8 cellular contexts compared by ENCODE assay signal in the genomic region with DNA sequence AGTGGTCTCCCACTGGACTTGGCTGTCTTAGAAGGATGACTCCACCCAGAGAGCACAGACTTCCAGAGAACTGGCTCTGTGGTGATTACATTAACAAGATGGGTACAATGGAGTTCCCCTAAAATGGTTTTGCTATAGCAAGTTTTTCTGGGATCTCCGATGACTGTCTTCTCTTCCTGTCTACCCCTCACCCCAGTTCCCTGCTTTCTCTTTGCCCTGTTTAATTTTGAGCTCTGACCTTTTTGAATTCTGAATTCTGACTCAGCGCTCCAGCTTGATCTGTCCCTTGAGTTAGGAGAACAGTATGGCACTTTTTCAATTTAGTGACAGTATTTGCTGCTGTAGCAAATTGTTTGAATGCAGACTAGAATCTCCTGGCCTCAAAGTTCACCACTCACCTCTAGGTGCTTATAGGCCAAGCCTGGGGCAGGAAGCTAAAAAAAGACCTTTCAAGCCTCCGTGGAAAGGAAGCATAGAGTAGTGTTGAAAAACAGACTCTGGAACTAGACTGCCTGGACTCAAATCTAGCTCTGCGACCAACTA. TPM values are rescaled to one million over a fixed set of nuclear protein-coding genes. Genes with fewer than 3 reads are reported as not detected.
A peak's percentile ranks its signal among the peaks of the same experiment; 100 is the strongest.
DNase-seq lines count a peak whose midpoint lies in the region; ATAC-seq and TF ChIP-seq lines count a peak whose summit lies in the region.

No MANE protein-coding gene starts in this region.

- 71% methylated on average over 4 of the region's 4 CpGs for WGBS in esophagus muscularis mucosa
- WGBS in psoas muscle, 3 donors, result 22 to 48% (median 38%) methylated on average over 4 of the region's 4 CpGs

- no peak overlapping the region for H3K4me3 Mint-ChIP-seq in type B pancreatic cell

- intact Hi-C loops in esophagus muscularis mucosa (cut with DNase I), result no loop called here
- intact Hi-C loops in psoas muscle (cut with DNase I), result no loop called here
- intact Hi-C loops in head of caudate nucleus (cut with DNase I), result no loop called here

- no peaks in the 10 kb centered on the region for H3K9me2 ChIP-seq in DOHH2 (replicated peaks; ENCODE audit: control insufficient read depth, low read length)

- H3F3A ChIP-seq in DOHH2 (ENCODE audit: control insufficient read depth, insufficient read depth), result no peaks in the 10 kb centered on the region

- no peaks in the 10 kb centered on the region for H3K9me3 Mint-ChIP-seq in type B pancreatic cell

- no peak overlapping the region for H3K27ac Mint-ChIP-seq in type B pancreatic cell

- no peak overlapping the region for H3K27ac ChIP-seq in DOHH2 (ENCODE audit: low read depth, low read length)
- H3K27ac ChIP-seq in RWPE2 (ENCODE audit: poor library complexity, severe bottlenecking), result peak overlapping the region; percentile 97
- peak overlapping the region; percentile 63 to 96 (median 84) for H3K27ac ChIP-seq in esophagus muscularis mucosa (replicated peaks in 1 of 4)
- peak overlapping the region; percentile 75 for H3K27ac ChIP-seq in psoas muscle

- peaks cover 98% of the 10 kb centered on the region for H3K79me2 ChIP-seq in DOHH2 (ENCODE audit: control insufficient read depth, low read length)

- peak overlapping the region; percentile 34 for H3K4me2 ChIP-seq in DOHH2 (ENCODE audit: low read length)

- H3K9me3 ChIP-seq in DOHH2 (ENCODE audit: control insufficient read depth, insufficient read depth, low read length) (no peaks in the 10 kb centered on the region), RWPE2 (ENCODE audit: severe bottlenecking) (no peaks in the 10 kb centered on the region), esophagus muscularis mucosa (no peaks in the 10 kb centered on the region), psoas muscle (no peaks in the 10 kb centered on the region)

- H4K20me1 ChIP-seq in DOHH2 (ENCODE audit: control insufficient read depth, insufficient read depth, low read depth, low read length), result no peaks in the 10 kb centered on the region

- no peaks in the 10 kb centered on the region for H3K4me1 Mint-ChIP-seq in type B pancreatic cell (ENCODE audit: unreplicated experiment)

- no peak for TF ChIP-seq POLR2A in esophagus muscularis mucosa (IDR thresholded peaks at IDR 0.05; ENCODE audit: low read depth)

- peaks cover 38% of the 10 kb centered on the region for H3K36me3 ChIP-seq in DOHH2 (ENCODE audit: control insufficient read depth, low read length)
- H3K36me3 ChIP-seq in RWPE2 (ENCODE audit: low read depth), result peaks cover 18% of the 10 kb centered on the region
- no peaks in the 10 kb centered on the region for H3K36me3 ChIP-seq in esophagus muscularis mucosa
- no peaks in the 10 kb centered on the region for H3K36me3 ChIP-seq in psoas muscle (ENCODE audit: insufficient read depth in 1 of 2, low read depth in 1 of 2)

- no peaks in the 10 kb centered on the region for H3K36me3 Mint-ChIP-seq in type B pancreatic cell

- DNase-seq in RWPE2 (ENCODE audit: low spot score) (no peak), esophagus muscularis mucosa (ENCODE audit: extremely low spot score) (no peak), psoas muscle (no peak), UCSD-AML1 (lab: John Stamatoyannopoulos, UW; ENCODE audit: unreplicated experiment) (no peak), head of caudate nucleus (no peak), type B pancreatic cell (ENCODE audit: extremely low spot score, unreplicated experiment) (no peak)

- no peak overlapping the region for H3K4me3 ChIP-seq in DOHH2 (ENCODE audit: low read length)
- no peak overlapping the region for H3K4me3 ChIP-seq in RWPE2 (ENCODE audit: severe bottlenecking)
- H3K4me3 ChIP-seq in esophagus muscularis mucosa, result peak overlapping the region in 2 of 4 donors; percentile 8 to 24
- H3K4me3 ChIP-seq in psoas muscle, result peak overlapping the region; percentile 13

- H3K4me1 ChIP-seq in DOHH2 (ENCODE audit: control insufficient read depth, low read length), result peaks cover 80% of the 10 kb centered on the region
- H3K4me1 ChIP-seq in RWPE2 (ENCODE audit: insufficient read depth, poor library complexity, severe bottlenecking), result peaks cover 78% of the 10 kb centered on the region
- peaks cover 78 to 100% (median 93%) of the 10 kb centered on the region in 4 donors for H3K4me1 ChIP-seq in esophagus muscularis mucosa
- H3K4me1 ChIP-seq in psoas muscle, result peaks cover 54% of the 10 kb centered on the region

- TF ChIP-seq CTCF in DOHH2 (IDR thresholded peaks at IDR 0.05; ENCODE audit: low read depth, low read length, poor library complexity, severe bottlenecking), result no peak
- no peak for TF ChIP-seq CTCF in RWPE2 (IDR thresholded peaks at IDR 0.05; ENCODE audit: poor library complexity, severe bottlenecking)
- TF ChIP-seq CTCF in esophagus muscularis mucosa (IDR thresholded peaks at IDR 0.05), result no peak
- no peak for TF ChIP-seq CTCF in psoas muscle (IDR thresholded peaks at IDR 0.05)
- no peak for TF ChIP-seq CTCF in type B pancreatic cell (conservative IDR thresholded peaks at IDR 0.05)

- ATAC-seq in RWPE2 (ENCODE audit: low read depth), result no peak
- peak; percentile 31 to 65 (median 54) for ATAC-seq in psoas muscle
- no peak for ATAC-seq in GM21515 (IDR thresholded peaks at IDR 0.05; ENCODE audit: unreplicated experiment)

- H3K27me3 Mint-ChIP-seq in type B pancreatic cell, result no peaks in the 10 kb centered on the region

- no peak for TF ChIP-seq EP300 in esophagus muscularis mucosa (IDR thresholded peaks at IDR 0.05)

- H3K27me3 ChIP-seq in DOHH2 (ENCODE audit: control insufficient read depth, low read length), result no peaks in the 10 kb centered on the region
- no peaks in the 10 kb centered on the region for H3K27me3 ChIP-seq in RWPE2 (ENCODE audit: insufficient read depth, poor library complexity, severe bottlenecking)
- H3K27me3 ChIP-seq in esophagus muscularis mucosa, result no peaks in the 10 kb centered on the region
- no peaks in the 10 kb centered on the region for H3K27me3 ChIP-seq in psoas muscle (ENCODE audit: insufficient read depth in 3 of 3, low read length in 2 of 3)

RNA-seq across cellular contexts. Expression of gene MSN, which starts 7.0 kb away (rescaled TPM):
- total RNA-seq in esophagus muscularis mucosa, result 100 to 1,000 TPM; 206 to 311 (median 290) TPM
- 100 to 1,000 TPM in 1 of 4 donors, 10 to 100 TPM in 3; 66.0 to 101 (median 84.1) TPM for total RNA-seq in psoas muscle
- polyA plus RNA-seq in psoas muscle, result 100 to 1,000 TPM in 1 of 3 donors, 10 to 100 TPM in 2; 31.4 to 133 (median 36.1) TPM
- 16.7 and 80.7 TPM in 2 replicates for total RNA-seq in type B pancreatic cell (ENCODE audit: low replicate concordance)

Comparison
In these comparisons a context has a peak if more than half of its experiments do, and no peak if none do; other contexts are left out.
1. ATAC-seq: peak in psoas muscle (4 of 4); none in RWPE2 (single experiment) and GM21515 (single experiment).